ENCODE assay signal across 24 cellular contexts in the genomic region with DNA sequence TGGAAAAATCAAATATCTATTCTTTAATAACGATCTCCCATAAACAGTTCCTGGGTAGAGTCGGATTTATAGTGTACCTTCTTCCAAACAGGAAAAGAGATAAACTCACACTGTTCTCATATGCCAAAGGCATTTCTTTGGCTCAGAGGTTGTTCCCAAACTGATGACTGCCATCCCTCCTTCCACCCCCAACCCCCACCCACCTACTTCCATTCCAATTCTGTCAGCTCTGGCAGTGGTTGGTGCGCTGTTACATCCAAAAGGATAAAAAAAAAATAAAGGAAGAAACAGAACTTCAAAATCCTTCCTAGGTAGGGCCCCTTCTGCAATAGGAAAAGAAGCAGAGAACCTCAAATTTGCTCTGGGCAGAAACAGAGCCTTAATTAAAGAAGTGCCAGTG.
"Had no signal": no experiment of that assay in that cellular context is flagged by ENCODE, and none has a peak within 500 bp of the region (broad histone marks: within the 10 kb centered on the region; RNA-seq: fewer than 3 reads in every experiment).

No MANE protein-coding gene starts in this region.

- DNase-seq: naive B cell; naive thymus-derived CD8-positive, alpha-beta T cell; nephron progenitor cell; pancreas; right cardiac atrium; right lobe of liver; sigmoid colon; small intestine; stimulated activated CD4-positive, alpha-beta T cell treated with anti-CD3 and anti-CD28 coated beads, Interleukin-15, amount 100 ng/mL, for 24 hours; stimulated activated CD4-positive, alpha-beta T cell treated with anti-CD3 and anti-CD28 coated beads, Interleukin-2, amount 100 ng/mL, for 24 hours; stimulated activated CD4-positive, alpha-beta T cell treated with anti-CD3 and anti-CD28 coated beads, Interleukin-2, amount 100 ng/mL, for 48 hours; stimulated activated CD4-positive, alpha-beta T cell treated with anti-CD3 and anti-CD28 coated beads, Interleukin-4, amount 100 ng/mL, for 24 hours; stimulated activated naive B cell treated with anti-CD40 and anti-IgM and Interleukin-4, amounts not matched to agents 10 μg/mL and 1 μg/mL and 100 μg/mL, for 72 hours; stimulated activated naive CD4-positive, alpha-beta T cell treated with Interleukin-2 at 50 U/mL for 16 hours; stomach; thyroid gland; trophoblast cell; upper lobe of left lung had no signal

- H3K27ac ChIP-seq: neutrophil, pancreas, right lobe of liver, sigmoid colon, stomach, thoracic aorta, thyroid gland, tibial nerve, upper lobe of left lung, vagina had no signal

- H3K9me3 ChIP-seq: neutrophil, pancreas, right lobe of liver, sigmoid colon, stomach, thoracic aorta, thyroid gland, tibial nerve, upper lobe of left lung, vagina had no signal

- H3K4me3 ChIP-seq: pancreas, right lobe of liver, sigmoid colon, stomach, thoracic aorta, thyroid gland, tibial nerve, upper lobe of left lung, vagina had no signal

- ATAC-seq: naive thymus-derived CD8-positive, alpha-beta T cell; natural killer cell treated with Interleukin-12 subunit alpha and Interleukin-12 subunit beta and Interleukin-15 and Interleukin-18, amount 100 ng/mL, for 72 hours; pancreas; right cardiac atrium; right lobe of liver; stimulated activated effector memory CD8-positive, alpha-beta T cell treated with anti-CD3 and anti-CD28 coated beads, Interleukin-12 subunit alpha, Interleukin-12 subunit beta, amount 100 ng/mL, for 72 hours; stimulated activated naive B cell treated with anti-CD40 and anti-IgM and Interleukin-4, amounts not matched to agents 10 μg/mL and 1 μg/mL and 100 μg/mL, for 72 hours had no signal

- H3K27me3 ChIP-seq: pancreas, right lobe of liver, sigmoid colon, stomach, thyroid gland, tibial nerve, upper lobe of left lung, vagina had no signal

- H3K36me3 ChIP-seq: neutrophil, pancreas, right lobe of liver, sigmoid colon, stomach, thoracic aorta, thyroid gland, tibial nerve, upper lobe of left lung, vagina had no signal

- H3K4me1 ChIP-seq: pancreas, right lobe of liver, sigmoid colon, stomach, thyroid gland, tibial nerve, upper lobe of left lung, vagina had no signal
